In genomic region chr1:157580179-157580827, GRCh38 we compare ENCODE assay signal across 8 cellular contexts. TPM values are rescaled to one million over a fixed set of nuclear protein-coding genes. Genes with fewer than 3 reads are reported as not detected.
A peak's percentile ranks its signal among the peaks of the same experiment; 100 is the strongest.
DNase-seq lines count a peak whose midpoint lies in the region; ATAC-seq and TF ChIP-seq lines count a peak whose summit lies in the region.

No MANE protein-coding gene starts in this region.

- no peak overlapping the region for H3K4me3 ChIP-seq in A673 (ENCODE audit: low read depth, low read length, poor library complexity, severe bottlenecking)
- H3K4me3 ChIP-seq in SK-N-SH (ENCODE audit: low read depth in 2 of 2, low read length in 1 of 2): peak overlapping the region in 1 of 2 experiments; percentile 26; a peak in 1 of 4 replicates
- H3K4me3 ChIP-seq in esophagus muscularis mucosa: no peak overlapping the region
- no peak overlapping the region for H3K4me3 ChIP-seq in neural cell (ENCODE audit: low read length)

- H3K9me3 ChIP-seq in A673 (ENCODE audit: low read depth, low read length, poor library complexity, severe bottlenecking) (no peaks in the 10 kb centered on the region), SK-N-SH (no peaks in the 10 kb centered on the region), esophagus muscularis mucosa (peaks cover 0 to 15% (median 5%) of the 10 kb centered on the region in 4 donors), neural cell (ENCODE audit: low read length) (no peaks in the 10 kb centered on the region)

- ATAC-seq in HG02938 (IDR thresholded peaks at IDR 0.05; ENCODE audit: unreplicated experiment) (no peak), GM21576 (IDR thresholded peaks at IDR 0.05; ENCODE audit: unreplicated experiment) (no peak)

- H3K9ac ChIP-seq in SK-N-SH (no peak overlapping the region), neural cell (ENCODE audit: low read length) (no peak overlapping the region)

- H4K20me1 ChIP-seq in SK-N-SH (ENCODE audit: insufficient read depth) (no peaks in the 10 kb centered on the region), neural cell (ENCODE audit: insufficient read depth) (no peaks in the 10 kb centered on the region)

- BruUV-seq in A673 (replicated peaks; lab: Mats Ljungman, UMichigan): no TSS peak

- H3K79me2 ChIP-seq in SK-N-SH (ENCODE audit: insufficient read depth): no peaks in the 10 kb centered on the region
- no peaks in the 10 kb centered on the region for H3K79me2 ChIP-seq in neural cell (replicated peaks; ENCODE audit: insufficient read depth, low read length)

- H3F3A ChIP-seq in SK-N-SH (replicated peaks; ENCODE audit: insufficient read depth): no peaks in the 10 kb centered on the region
- H3F3A ChIP-seq in neural cell (ENCODE audit: insufficient read depth, low read length, poor library complexity, severe bottlenecking): no peaks in the 10 kb centered on the region

- DNase-seq in A673 (ENCODE audit: low spot score) (peak; percentile 68), GDM1 (lab: John Stamatoyannopoulos, UW) (peak; percentile 17), NAMALWA (ENCODE audit: low spot score) (peak; percentile 92), SK-N-SH (peak; percentile 21), esophagus muscularis mucosa (ENCODE audit: extremely low spot score) (peak; percentile 64)

- TF ChIP-seq EP300 in SK-N-SH (IDR thresholded peaks at IDR 0.05; ENCODE audit: borderline replicate concordance in 1 of 2, low read depth in 1 of 2, low read length in 1 of 2) (no peak), esophagus muscularis mucosa (IDR thresholded peaks at IDR 0.05) (no peak), neural cell (conservative IDR thresholded peaks at IDR 0.05; ENCODE audit: poor library complexity, severe bottlenecking) (no peak)

- 1% methylated on average over 4 of the region's 4 CpGs for WGBS in SK-N-SH (ENCODE audit: low lambda C conversion rate)
- WGBS in esophagus muscularis mucosa: 10% methylated on average over 4 of the region's 4 CpGs

- no peaks in the 10 kb centered on the region for H3K36me3 ChIP-seq in A673 (ENCODE audit: insufficient read depth, low read length, poor library complexity, severe bottlenecking)
- no peaks in the 10 kb centered on the region for H3K36me3 ChIP-seq in SK-N-SH (replicated peaks in 1 of 2; ENCODE audit: control insufficient read depth in 1 of 2, insufficient read depth in 2 of 2, low read length in 1 of 2)
- H3K36me3 ChIP-seq in esophagus muscularis mucosa: no peaks in the 10 kb centered on the region
- no peaks in the 10 kb centered on the region for H3K36me3 ChIP-seq in neural cell (ENCODE audit: insufficient read depth, low read length)

- no peaks in the 10 kb centered on the region for H3K4me1 ChIP-seq in A673 (ENCODE audit: insufficient read depth, low read length, poor library complexity, severe bottlenecking)
- H3K4me1 ChIP-seq in SK-N-SH (ENCODE audit: control insufficient read depth in 1 of 2, insufficient read depth in 2 of 2, low read depth in 1 of 2, low read length in 1 of 2): no peaks in the 10 kb centered on the region
- no peaks in the 10 kb centered on the region for H3K4me1 ChIP-seq in esophagus muscularis mucosa

- intact Hi-C loops in A673 (cut with micrococcal nuclease; ENCODE audit: unreplicated experiment) (loop anchor here (1.0 to 10.0 kb wide), 5 partner anchors 111 to 544 kb away; no protein-coding TSS in a partner anchor), esophagus muscularis mucosa (cut with DNase I) (loop anchor here (5.0 kb wide), 1 partner anchor 547 kb away; a partner anchor contains a TSS)

- H2AFZ ChIP-seq in SK-N-SH (ENCODE audit: low read depth) (no peak overlapping the region), neural cell (ENCODE audit: low read depth, low read length) (no peak overlapping the region)

- H3K27ac ChIP-seq in A673 (ENCODE audit: low read depth, low read length, poor library complexity, severe bottlenecking) (no peak overlapping the region), SK-N-SH (ENCODE audit: low read depth in 2 of 2, low read length in 1 of 2) (no peak overlapping the region), esophagus muscularis mucosa (replicated peaks in 1 of 4) (no peak overlapping the region), neural cell (ENCODE audit: low read length) (no peak overlapping the region)

- POLR2A ChIA-PET in A673 (lab: Charles Lee; ENCODE audit: low non-redundant PET): no interaction called here
- POLR2A ChIA-PET in SK-N-SH (lab: Yijun Ruan, JAX): no interaction called here

- H3K27me3 ChIP-seq in A673 (replicated peaks; ENCODE audit: insufficient read depth, low read depth, low read length, poor library complexity) (peaks cover 21% of the 10 kb centered on the region), SK-N-SH (ENCODE audit: insufficient read depth) (peaks cover 7% of the 10 kb centered on the region; the same call in 1 of the 2 replicates), esophagus muscularis mucosa (peaks cover 0 to 9% (median 0%) of the 10 kb centered on the region in 4 donors), neural cell (ENCODE audit: insufficient read depth, low read depth, low read length) (no peaks in the 10 kb centered on the region)

- H3K4me2 ChIP-seq in SK-N-SH (no peak overlapping the region), neural cell (ENCODE audit: low read length) (no peak overlapping the region)

- peak; percentile 86 for TF ChIP-seq CTCF in A673 (conservative IDR thresholded peaks at IDR 0.05; ENCODE audit: low read depth, low read length)
- peak; percentile 81 for TF ChIP-seq CTCF in SK-N-SH (IDR thresholded peaks at IDR 0.05)
- TF ChIP-seq CTCF in esophagus muscularis mucosa (IDR thresholded peaks at IDR 0.05): peak; percentile 45 to 65 (median 45)
- TF ChIP-seq CTCF in neural cell (IDR thresholded peaks at IDR 0.05; ENCODE audit: poor library complexity, severe bottlenecking): peak; percentile 85

- TF ChIP-seq POLR2A in esophagus muscularis mucosa (IDR thresholded peaks at IDR 0.05; ENCODE audit: low read depth): no peak

- peak; percentile 52 for TF ChIP-seq RAD21 in SK-N-SH (IDR thresholded peaks at IDR 0.05; ENCODE audit: low read length)
- peak; percentile 76 for TF ChIP-seq RAD21 in neural cell (conservative IDR thresholded peaks at IDR 0.05)

- CTCF ChIA-PET in A673 (lab: Charles Lee): interaction anchor here (0.5 to 1.5 kb wide), 7 partner anchors 8 to 545 kb away, joined by 3 to 20 read pairs (median 11); no protein-coding TSS in a partner anchor
- CTCF ChIA-PET in SK-N-SH (lab: Yijun Ruan, JAX): interaction anchor here (0.6 to 2.1 kb wide), 42 partner anchors 9 to 1631 kb away, joined by 3 to 30 read pairs (median 4); partner anchors contain the start of gene FCRL4

- H3K9me2 ChIP-seq in SK-N-SH (no peaks in the 10 kb centered on the region), neural cell (ENCODE audit: insufficient read depth, low read length) (no peaks in the 10 kb centered on the region)

TF ChIP-seq in SK-N-SH, 30 proteins besides CTCF, POLR2A, EP300 and RAD21 (continues in another document):
- TF ChIP-seq TEAD4 (IDR thresholded peaks at IDR 0.05; ENCODE audit: borderline replicate concordance, insufficient read depth): peak; percentile 49; the same call in 1 of the 2 replicates

TF ChIP-seq in neural cell, 6 proteins besides CTCF, POLR2A, EP300 and RAD21:
- TF ChIP-seq REST (IDR thresholded peaks at IDR 0.05; ENCODE audit: borderline replicate concordance) (no peak), SMC3 (conservative IDR thresholded peaks at IDR 0.05; ENCODE audit: poor library complexity) (peak; percentile 89)

RNA-seq across cellular contexts. Expression of gene FCRL4, which starts 17.6 kb away (rescaled TPM):
- total RNA-seq in A673 (2021) (not detected in 2 replicates), esophagus muscularis mucosa (not detected)
- polyA plus RNA-seq in SK-N-SH (2012; rRNA removed) (not detected in 2 replicates), neural cell (not detected in 2 replicates)
- not detected in 2 replicates for polyA plus RNA-seq in SK-N-SH (2012; cell fraction: cytosol; rRNA removed)
- polyA plus RNA-seq in SK-N-SH (2012; cell fraction: nucleus; rRNA removed): not detected in 2 replicates
- not detected in 2 replicates for polyA minus RNA-seq in neural cell

RNA-seq across cellular contexts. Expression of gene FCRL5, which starts 28.0 kb away (rescaled TPM):
- total RNA-seq in A673 (2021): not detected in 2 replicates
- polyA plus RNA-seq in SK-N-SH (2012; rRNA removed): not detected in 2 replicates
- polyA plus RNA-seq in SK-N-SH (2012; cell fraction: cytosol; rRNA removed): not detected in 2 replicates
- polyA plus RNA-seq in SK-N-SH (2012; cell fraction: nucleus; rRNA removed): not detected in 2 replicates
- total RNA-seq in esophagus muscularis mucosa: under 1 TPM in 1 of 4 donors, not detected in 3; 0.50 TPM
- not detected in 2 replicates for polyA plus RNA-seq in neural cell
- not detected in 2 replicates for polyA minus RNA-seq in neural cell

Comparison
In these comparisons a context has a peak if more than half of its experiments do, and no peak if none do; other contexts are left out.
1. DNase-seq: peak in every context shown above with its lines; median percentile 92 in NAMALWA; 68 in A673; 64 in esophagus muscularis mucosa; 21 in SK-N-SH; 17 in GDM1.